Comparison of ENCODE assay signal across 27 cellular contexts in the genomic region with DNA sequence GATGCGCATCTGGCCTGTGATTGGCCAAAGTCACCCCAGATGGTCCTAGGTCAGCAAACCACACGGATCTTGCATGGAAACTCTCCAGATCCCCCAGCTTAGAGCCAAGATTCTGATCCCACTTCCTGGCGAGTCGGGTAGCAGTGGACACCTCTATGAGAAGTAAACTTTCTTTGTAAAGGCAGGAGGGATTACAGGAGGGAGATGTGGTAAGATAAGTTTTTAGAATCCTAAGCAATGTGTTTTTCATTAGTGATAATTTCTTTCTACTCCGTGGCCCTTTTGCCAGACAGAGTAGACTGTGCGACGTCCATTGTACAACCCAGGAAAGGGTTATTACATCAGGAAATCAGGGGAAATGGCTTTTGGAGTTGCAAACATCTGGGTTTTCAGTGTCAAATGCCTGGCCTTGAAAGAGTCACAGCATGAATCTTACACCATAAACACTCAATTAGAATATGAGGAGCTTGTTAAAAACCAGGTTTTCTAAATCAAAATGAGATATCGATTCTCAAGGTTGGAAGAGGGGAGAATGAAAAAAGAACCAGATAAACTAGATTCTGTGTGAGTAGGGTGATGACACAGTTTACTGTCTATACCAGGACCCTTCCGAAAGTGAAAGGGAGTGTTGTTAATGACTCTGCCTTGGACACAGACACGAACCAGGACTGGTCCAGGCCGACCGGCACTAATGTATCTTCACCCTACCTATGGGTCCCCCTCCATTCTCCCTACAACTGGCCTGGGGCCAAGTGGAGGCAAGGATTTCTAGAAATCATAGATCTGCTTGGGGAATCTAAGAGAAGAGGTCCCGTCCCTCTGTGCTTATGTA.
DNase-seq lines count a peak whose midpoint lies in the region; ATAC-seq and TF ChIP-seq lines count a peak whose summit lies in the region.
"Had no signal": no experiment of that assay in that cellular context is flagged by ENCODE, and none has a peak within 500 bp of the region (broad histone marks: within the 10 kb centered on the region; RNA-seq: fewer than 3 reads in every experiment).

No MANE protein-coding gene starts in this region.

- in situ Hi-C loops in IMR-90 (cut with MboI; ENCODE audit: low sequenced_read_pairs) = no loop called here

- BruUV-seq in IMR-90 (replicated peaks; lab: Mats Ljungman, UMichigan) = no TSS peak

- no peak for TF ChIP-seq RAD21 in IMR-90 (IDR thresholded peaks at IDR 0.05; ENCODE audit: low read length)

- H2AFZ ChIP-seq in IMR-90 (replicated peaks; ENCODE audit: low read length, poor library complexity) = peak overlapping the region; percentile 6
- H2AFZ ChIP-seq: PC-9 had no signal

- H4K8ac ChIP-seq in IMR-90 (ENCODE audit: low read depth in 2 of 2, low read length in 2 of 2) = no peak overlapping the region

- H3K79me1 ChIP-seq in IMR-90 (ENCODE audit: low read depth in 1 of 2, low read length in 2 of 2) = no peaks in the 10 kb centered on the region

- no peak overlapping the region for H2BK120ac ChIP-seq in IMR-90 (ENCODE audit: low read depth, low read length)

- H3K36me3 Mint-ChIP-seq in glutamatergic neuron (ENCODE audit: unreplicated experiment) = peaks cover 6% of the 10 kb centered on the region
- H3K36me3 Mint-ChIP-seq: brain had no signal

- H2AK9ac ChIP-seq in IMR-90 (replicated peaks; ENCODE audit: low read depth, low read length, poor library complexity) = no peak overlapping the region

- no peaks in the 10 kb centered on the region for H3K9me3 Mint-ChIP-seq in glutamatergic neuron (ENCODE audit: unreplicated experiment)

- no peak overlapping the region for H2BK5ac ChIP-seq in IMR-90 (ENCODE audit: low read depth, low read length, poor library complexity, severe bottlenecking)

- H3K27me3 Mint-ChIP-seq in glutamatergic neuron (ENCODE audit: unreplicated experiment) = peaks cover 3% of the 10 kb centered on the region

- POLR2A ChIA-PET in IMR-90 (lab: Charles Lee; ENCODE audit: unreplicated experiment) = no interaction called here

- no peak overlapping the region for H2BK20ac ChIP-seq in IMR-90 (ENCODE audit: low read depth, low read length)

- intact Hi-C loops in IMR-90 (cut with micrococcal nuclease) = no loop called here

- H3K36me3 ChIP-seq in IMR-90 (ENCODE audit: control insufficient read depth, insufficient read depth, low read length) = no peaks in the 10 kb centered on the region
- no peaks in the 10 kb centered on the region for H3K36me3 ChIP-seq in neutrophil
- H3K36me3 ChIP-seq: adrenal gland, tibial artery, WERI-Rb-1 had no signal

- H3K27ac ChIP-seq in IMR-90 (ENCODE audit: insufficient read depth, low read length) (no peak overlapping the region), neutrophil (peak overlapping the region; percentile 69)
- H3K27ac ChIP-seq: A549, adrenal gland, epithelial cell of prostate, PC-9, tibial artery, WERI-Rb-1 had no signal

- H3K4me2 ChIP-seq in IMR-90 (ENCODE audit: low read depth, low read length) = no peak overlapping the region
- H3K4me2 ChIP-seq: A549, PC-9 had no signal

- H3K4ac ChIP-seq in IMR-90 (ENCODE audit: low read depth, low read length) = no peak overlapping the region

- H3K9me3 ChIP-seq in IMR-90 (ENCODE audit: control insufficient read depth, insufficient read depth, low read length) = no peaks in the 10 kb centered on the region
- H3K9me3 ChIP-seq in neutrophil = no peaks in the 10 kb centered on the region
- H3K9me3 ChIP-seq: A549, adrenal gland, Caco-2, tibial artery had no signal

- no peak for TF ChIP-seq POLR2A in IMR-90 (IDR thresholded peaks at IDR 0.05; ENCODE audit: low read depth, low read length)

- dilution Hi-C loops in IMR-90 (cut with HindIII; ENCODE audit: low sequenced_read_pairs, unreplicated experiment) = no loop called here

- no peaks in the 10 kb centered on the region for H3K9me1 ChIP-seq in IMR-90 (ENCODE audit: insufficient read depth, low read length)

- no peak overlapping the region for H2AK5ac ChIP-seq in IMR-90 (ENCODE audit: low read depth, low read length)

- H4K91ac ChIP-seq in IMR-90 (ENCODE audit: insufficient read depth, low read depth, low read length) = no peak overlapping the region

- H2BK15ac ChIP-seq in IMR-90 (ENCODE audit: low read depth, low read length) = no peak overlapping the region

- 20% methylated on average over 1 of the region's 13 CpGs; no CpG with 5 or more reads in 1 of the 2 experiments for WGBS in IMR-90 (ENCODE audit: extremely low coverage in 2 of 2, insufficient read length in 1 of 2), 2 experiments

- no peak overlapping the region for H4K5ac ChIP-seq in IMR-90 (ENCODE audit: low read depth, low read length)

- H3K56ac ChIP-seq in IMR-90 (ENCODE audit: extremely low read depth, insufficient read depth, low read length) = no peak overlapping the region

- no peak overlapping the region for H3K4me3 ChIP-seq in IMR-90 (ENCODE audit: insufficient read depth, low read depth, low read length)
- no peak overlapping the region for H3K4me3 ChIP-seq in neutrophil (ENCODE audit: low read depth in 1 of 2, low read length in 1 of 2)
- H3K4me3 ChIP-seq: A549, adrenal gland, PC-9, tibial artery had no signal

- no peaks in the 10 kb centered on the region for H3K4me1 Mint-ChIP-seq in glutamatergic neuron (ENCODE audit: low read depth, unreplicated experiment)
- H3K4me1 Mint-ChIP-seq: brain had no signal

- H3K4me1 ChIP-seq in IMR-90 (ENCODE audit: control insufficient read depth, insufficient read depth, low read length) (no peaks in the 10 kb centered on the region), neutrophil (ENCODE audit: control insufficient read depth in 1 of 2, insufficient read depth in 1 of 2, low read depth in 1 of 2, low read length in 1 of 2) (peaks cover 36 to 37% of the 10 kb centered on the region in 2 experiments)
- H3K4me1 ChIP-seq: A549, adrenal gland, Caco-2, tibial artery had no signal

- no peak overlapping the region for H3K4me3 Mint-ChIP-seq in glutamatergic neuron (ENCODE audit: unreplicated experiment)
- H3K4me3 Mint-ChIP-seq: activated T-cell treated with anti-CD3 and anti-CD28 coated beads, Interleukin-2, amount 50 U/mL, for 4 hours; brain had no signal

- DNase-seq in AG20443 (ENCODE audit: low spot score) = peak; percentile 25
- DNase-seq in IMR-90 = no peak
- peak; percentile 4 for DNase-seq in dermis blood vessel endothelial cell
- DNase-seq in activated CD4-positive, CD25-positive, alpha-beta regulatory T cell treated with anti-CD3 and anti-CD28 coated beads, Interleukin-2, amount 50 U/mL, for 72 hours = no peak
- DNase-seq in NCI-H2081 (lab: John Stamatoyannopoulos, UW) = no peak
- no peak for DNase-seq in glutamatergic neuron
- no peak for DNase-seq in iPS-NIHi7 (ENCODE audit: extremely low spot score)
- DNase-seq: activated CD4-positive, alpha-beta T cell treated with anti-CD3 and anti-CD28 coated beads, Interleukin-2, amount 50 U/mL, for 1 hour; activated T-cell treated with anti-CD3 and anti-CD28 coated beads, Interleukin-2, amount 50 U/mL, for 4 hours; adrenal gland; Caco-2; foreskin melanocyte; GDM1; hypothalamus; mesendoderm; NCI-H1092; NCI-H187; NCI-H524; PC-9; Right ventricle myocardium superior; stimulated activated CD8-positive, alpha-beta memory T cell treated with anti-CD3 and anti-CD28 coated beads, Interleukin-4, amount 100 ng/mL, for 48 hours; tibial artery; WERI-Rb-1 had no signal

- H3K27me3 ChIP-seq in IMR-90 (ENCODE audit: control insufficient read depth, insufficient read depth, low read length) (peaks cover 8% of the 10 kb centered on the region), neutrophil (no peaks in the 10 kb centered on the region)
- H3K27me3 ChIP-seq: adrenal gland, tibial artery had no signal

- no peak overlapping the region for H3K23ac ChIP-seq in IMR-90 (ENCODE audit: low read depth, low read length)

- no peaks in the 10 kb centered on the region for H4K20me1 ChIP-seq in IMR-90 (ENCODE audit: insufficient read depth, low read length)

- TF ChIP-seq CTCF in IMR-90 (conservative IDR thresholded peaks at IDR 0.05; ENCODE audit: low read depth, low read length) (no peak), neutrophil (IDR thresholded peaks at IDR 0.05) (no peak), glutamatergic neuron (IDR thresholded peaks at IDR 0.05; ENCODE audit: partially characterized antibody, unreplicated experiment) (no peak)

- no peak for ATAC-seq in IMR-90 (ENCODE audit: low read depth)
- ATAC-seq: activated T-cell treated with anti-CD3 and anti-CD28 coated beads, Interleukin-2, amount 50 U/mL, for 4 hours had no signal

- no peak overlapping the region for H3K27ac Mint-ChIP-seq in glutamatergic neuron (ENCODE audit: unreplicated experiment)
- H3K27ac Mint-ChIP-seq: brain had no signal

- H3K18ac ChIP-seq in IMR-90 (ENCODE audit: low read depth, low read length) = no peak overlapping the region

- CTCF ChIA-PET in IMR-90 (lab: Yijun Ruan, JAX) = no interaction called here

- H3K14ac ChIP-seq in IMR-90 (replicated peaks; ENCODE audit: low read depth, low read length) = no peak overlapping the region

- H3K9ac ChIP-seq in IMR-90 (ENCODE audit: low read depth, low read length) = no peak overlapping the region

TF ChIP-seq in IMR-90, 13 proteins besides CTCF, POLR2A, EP300 and RAD21:
- TF ChIP-seq, protein P1, sequence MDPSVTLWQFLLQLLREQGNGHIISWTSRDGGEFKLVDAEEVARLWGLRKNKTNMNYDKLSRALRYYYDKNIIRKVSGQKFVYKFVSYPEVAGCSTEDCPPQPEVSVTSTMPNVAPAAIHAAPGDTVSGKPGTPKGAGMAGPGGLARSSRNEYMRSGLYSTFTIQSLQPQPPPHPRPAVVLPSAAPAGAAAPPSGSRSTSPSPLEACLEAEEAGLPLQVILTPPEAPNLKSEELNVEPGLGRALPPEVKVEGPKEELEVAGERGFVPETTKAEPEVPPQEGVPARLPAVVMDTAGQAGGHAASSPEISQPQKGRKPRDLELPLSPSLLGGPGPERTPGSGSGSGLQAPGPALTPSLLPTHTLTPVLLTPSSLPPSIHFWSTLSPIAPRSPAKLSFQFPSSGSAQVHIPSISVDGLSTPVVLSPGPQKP (IDR thresholded peaks at IDR 0.05; ENCODE audit: borderline replicate concordance, low read depth, low read length) = no peak
- TF ChIP-seq CHD1 (IDR thresholded peaks at IDR 0.05; ENCODE audit: low read depth, low read length) (no peak), MXI1 (IDR thresholded peaks at IDR 0.05; ENCODE audit: borderline replicate concordance, low read depth, low read length) (no peak), RFX5 (IDR thresholded peaks at IDR 0.05; ENCODE audit: low read depth, low read length) (no peak), BHLHE40 (IDR thresholded peaks at IDR 0.05; ENCODE audit: low read depth, low read length) (no peak), RCOR1 (IDR thresholded peaks at IDR 0.05; ENCODE audit: insufficient replicate concordance, low read length) (no peak), CEBPB (IDR thresholded peaks at IDR 0.05; ENCODE audit: low read depth, low read length) (no peak), SMC3 (IDR thresholded peaks at IDR 0.05; ENCODE audit: low read depth, low read length) (no peak), NFE2L2 (IDR thresholded peaks at IDR 0.05; ENCODE audit: low read depth, low read length) (no peak), MAZ (IDR thresholded peaks at IDR 0.05; ENCODE audit: borderline replicate concordance, low read depth, low read length) (no peak)

Comparison
In these comparisons a context has a peak if more than half of its experiments do, and no peak if none do; other contexts are left out.
1. DNase-seq: peak in AG20443 (single experiment) and dermis blood vessel endothelial cell (single experiment); none in IMR-90 (single experiment), activated CD4-positive, CD25-positive, alpha-beta regulatory T cell treated with anti-CD3 and anti-CD28 coated beads, Interleukin-2, amount 50 U/mL, for 72 hours (single experiment), NCI-H2081 (0 of 2), glutamatergic neuron (single experiment) and iPS-NIHi7 (single experiment).